ENCODE assay signal across 8 cellular contexts in genomic region chr6:150600302-150601017, GRCh38. TPM values are rescaled to one million over a fixed set of nuclear protein-coding genes. Genes with fewer than 3 reads are reported as not detected.
DNase-seq lines count a peak whose midpoint lies in the region; ATAC-seq and TF ChIP-seq lines count a peak whose summit lies in the region.

No MANE protein-coding gene starts in this region.

- intact Hi-C loops in activated CD4-positive, alpha-beta T cell treated with anti-CD3 and anti-CD28 coated beads for 36 hours (cut with DNase I, micrococcal nuclease) = loop anchor here (1.0 to 2.0 kb wide), 4 partner anchors 23 to 214 kb away; no protein-coding TSS in a partner anchor
- intact Hi-C loops in colonic mucosa (cut with DNase I) = loop anchor here (5.0 kb wide), 2 partner anchors 183 to 212 kb away; no protein-coding TSS in a partner anchor
- intact Hi-C loops in left lung (cut with DNase I) = no loop called here

- H3K27ac ChIP-seq in colonic mucosa (peak overlapping the region; percentile 91), left lung (peak overlapping the region; percentile 81 to 83)

- no peaks in the 10 kb centered on the region for H3K36me3 ChIP-seq in colonic mucosa
- no peaks in the 10 kb centered on the region for H3K36me3 ChIP-seq in left lung

- H3K9me3 Mint-ChIP-seq in activated CD4-positive, alpha-beta T cell treated with anti-CD3 and anti-CD28 coated beads for 36 hours (ENCODE audit: low read depth) = no peaks in the 10 kb centered on the region

- H3K27me3 ChIP-seq in colonic mucosa (no peaks in the 10 kb centered on the region), left lung (peaks cover 0 to 53% of the 10 kb centered on the region in 2 donors)

- peaks cover 23% of the 10 kb centered on the region for H3K4me1 Mint-ChIP-seq in activated CD4-positive, alpha-beta T cell treated with anti-CD3 and anti-CD28 coated beads for 36 hours

- H3K9me3 ChIP-seq in colonic mucosa = no peaks in the 10 kb centered on the region
- H3K9me3 ChIP-seq in left lung = no peaks in the 10 kb centered on the region

- CTCF ChIA-PET in activated CD4-positive, alpha-beta T cell treated with anti-CD3 and anti-CD28 coated beads for 36 hours (lab: Charles Lee) = interaction anchor here (0.5 to 2.3 kb wide), 17 partner anchors 8 to 548 kb away, joined by 3 to 11 read pairs (median 4); no protein-coding TSS in a partner anchor

- peaks cover 24% of the 10 kb centered on the region for H3K27me3 Mint-ChIP-seq in activated CD4-positive, alpha-beta T cell treated with anti-CD3 and anti-CD28 coated beads for 36 hours

- H3K4me1 ChIP-seq in colonic mucosa (peaks cover 4% of the 10 kb centered on the region), left lung (peaks cover 0 to 20% of the 10 kb centered on the region in 2 donors)

- peak overlapping the region; percentile 80 for H3K4me3 Mint-ChIP-seq in activated CD4-positive, alpha-beta T cell treated with anti-CD3 and anti-CD28 coated beads for 36 hours

- DNase-seq in NCI-H82 (lab: John Stamatoyannopoulos, UW) (peak; percentile 73), NCI-H82 treated with DMSO at 0.1 percent for 48 hours (lab: John Stamatoyannopoulos, UW; ENCODE audit: unreplicated experiment) (no peak), NCI-H187 (lab: John Stamatoyannopoulos, UW) (peak; percentile 29 to 65), colonic mucosa (peak; percentile 82), left lung (peak; percentile 69 to 83)
- DNase-seq in activated CD4-positive, alpha-beta T cell treated with anti-CD3 and anti-CD28 coated beads for 36 hours = peak; percentile 90
- peak; percentile 59 to 64 for DNase-seq in stimulated activated CD4-positive, alpha-beta T cell treated with anti-CD3 and anti-CD28 coated beads, Interleukin-2, amount 100 ng/mL, for 48 hours

- H3K4me3 ChIP-seq in colonic mucosa = peak overlapping the region; percentile 78
- H3K4me3 ChIP-seq in left lung = peak overlapping the region; percentile 63 to 76

- no peaks in the 10 kb centered on the region for H3K36me3 Mint-ChIP-seq in activated CD4-positive, alpha-beta T cell treated with anti-CD3 and anti-CD28 coated beads for 36 hours (ENCODE audit: low read depth)

- TF ChIP-seq CTCF in colonic mucosa (IDR thresholded peaks at IDR 0.05) (peak; percentile 43), left lung (IDR thresholded peaks at IDR 0.05) (peak; percentile 39 to 41)

- ATAC-seq in HG02852 (IDR thresholded peaks at IDR 0.05; ENCODE audit: unreplicated experiment) = peak; percentile 64
- peak; percentile 65 for ATAC-seq in activated CD4-positive, alpha-beta T cell treated with anti-CD3 and anti-CD28 coated beads for 36 hours
- peak; percentile 84 for ATAC-seq in left lung

- peak overlapping the region; percentile 88 for H3K27ac Mint-ChIP-seq in activated CD4-positive, alpha-beta T cell treated with anti-CD3 and anti-CD28 coated beads for 36 hours

- POLR2A ChIA-PET in activated CD4-positive, alpha-beta T cell treated with anti-CD3 and anti-CD28 coated beads for 36 hours (lab: Charles Lee) = interaction anchor here (0.6 to 2.3 kb wide), 4 partner anchors 9 to 789 kb away, joined by 3 to 24 read pairs (median 4); no protein-coding TSS in a partner anchor

- peak overlapping the region; percentile 74 to 86 for H3K9ac ChIP-seq in colonic mucosa (ENCODE audit: low read depth in 2 of 2, low read length in 2 of 2)

RNA-seq across cellular contexts. Expression of gene PLEKHG1, which starts 0.8 kb away (rescaled TPM):
- total RNA-seq in activated CD4-positive, alpha-beta T cell treated with anti-CD3 and anti-CD28 coated beads for 36 hours = 10 to 100 TPM in 1 of 2 experiments, 1 to 10 TPM in 1; 8.2 to 11.6 TPM
- total RNA-seq in colonic mucosa (10 to 100 TPM; 21.8 to 25.2 TPM), left lung (10 to 100 TPM; 16.7 to 27.8 TPM)

Comparison
In these comparisons a context has a peak if more than half of its experiments do, and no peak if none do; other contexts are left out.
1. intact Hi-C loops: an anchor here in activated CD4-positive, alpha-beta T cell treated with anti-CD3 and anti-CD28 coated beads for 36 hours (1.0 to 2.0 kb wide) and colonic mucosa (5.0 kb wide); none called in left lung.